ENCODE assay signal across 8 cellular contexts in the genomic region with DNA sequence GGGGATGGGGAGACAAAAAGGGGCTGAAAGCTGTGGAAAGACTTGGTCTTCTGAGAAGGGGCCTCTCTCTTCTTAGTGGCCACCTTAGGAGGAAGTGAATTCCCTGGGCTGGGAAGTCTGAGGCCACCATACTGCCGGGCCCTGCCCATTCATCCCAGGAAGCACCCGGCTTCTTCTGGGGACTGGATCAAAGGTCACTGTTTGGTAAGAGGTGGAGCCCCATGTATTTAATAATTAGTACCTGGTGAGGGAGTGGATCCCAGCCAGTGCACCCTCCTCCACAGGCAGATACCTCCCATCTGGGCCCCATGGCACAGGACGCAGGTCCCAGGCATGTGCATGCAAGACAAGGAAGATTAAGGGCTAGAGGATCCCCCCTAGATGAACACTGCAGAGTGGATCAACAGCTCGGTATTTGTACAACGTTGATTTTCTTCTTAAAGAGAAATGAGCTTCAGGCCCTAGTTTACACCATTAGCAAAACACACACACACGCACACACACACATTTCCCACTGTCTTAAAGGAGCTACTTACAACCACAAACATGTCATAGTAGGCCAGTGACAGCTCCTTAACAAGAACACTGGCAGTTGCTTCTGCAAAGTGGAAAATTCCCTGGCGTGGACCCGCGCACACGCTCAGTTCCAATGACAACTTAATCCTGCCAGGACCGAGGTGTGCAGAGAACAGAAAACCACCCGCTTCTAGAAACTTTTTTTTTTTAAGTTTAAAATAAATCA.
DNase-seq lines count a peak whose midpoint lies in the region; ATAC-seq, FAIRE-seq and TF ChIP-seq lines count a peak whose summit lies in the region.

No MANE protein-coding gene starts in this region.

- H3K27me3 Mint-ChIP-seq in activated T-helper 2 cell treated with anti-CD3 and anti-CD28 coated beads, Interferon-gamma antibody, Interleukin-2, Interleukin-4, amounts not matched to agents 10 μg/mL and 5 μg/mL and 100 μg/mL, durations not matched to agents 14 hours and 24 hours and 36 hours (ENCODE audit: low read depth) = no peaks in the 10 kb centered on the region

- dilution Hi-C loops in IMR-90 (cut with HindIII; ENCODE audit: low sequenced_read_pairs, unreplicated experiment) = no loop called here

- peaks cover 36 to 86% of the 10 kb centered on the region in 2 experiments for H3K79me1 ChIP-seq in IMR-90 (ENCODE audit: low read depth in 1 of 2, low read length in 2 of 2)

- no peaks in the 10 kb centered on the region for H3K9me3 Mint-ChIP-seq in activated T-helper 2 cell treated with anti-CD3 and anti-CD28 coated beads, Interferon-gamma antibody, Interleukin-2, Interleukin-4, amounts not matched to agents 10 μg/mL and 5 μg/mL and 100 μg/mL, durations not matched to agents 14 hours and 24 hours and 36 hours

- H3K14ac ChIP-seq in IMR-90 (replicated peaks; ENCODE audit: low read depth, low read length) = no peak overlapping the region

- no CpG with 5 or more reads among the region's 12 CpGs for WGBS in IMR-90 (ENCODE audit: extremely low coverage in 2 of 2, insufficient read length in 1 of 2), 2 experiments

- no TSS peak for BruUV-seq in IMR-90 (replicated peaks; lab: Mats Ljungman, UMichigan)

- no peak overlapping the region for H3K4me2 ChIP-seq in IMR-90 (ENCODE audit: low read depth, low read length)

- H2BK120ac ChIP-seq in IMR-90 (ENCODE audit: low read depth, low read length) = no peak overlapping the region

- H4K8ac ChIP-seq in IMR-90 (ENCODE audit: low read depth in 2 of 2, low read length in 2 of 2) = no peak overlapping the region

- TF ChIP-seq CTCF in IMR-90 (conservative IDR thresholded peaks at IDR 0.05; ENCODE audit: low read depth, low read length) = no peak
- no peak for TF ChIP-seq CTCF in right atrium auricular region (IDR thresholded peaks at IDR 0.05)
- no peak for TF ChIP-seq CTCF in retinal pigment epithelial cell (conservative IDR thresholded peaks at IDR 0.05; ENCODE audit: low read depth, low read length)

- H3K4me3 Mint-ChIP-seq in activated T-helper 2 cell treated with anti-CD3 and anti-CD28 coated beads, Interferon-gamma antibody, Interleukin-2, Interleukin-4, amounts not matched to agents 10 μg/mL and 5 μg/mL and 100 μg/mL, durations not matched to agents 14 hours and 24 hours and 36 hours (ENCODE audit: low read depth) = no peak overlapping the region

- TF ChIP-seq POLR2A in IMR-90 (IDR thresholded peaks at IDR 0.05; ENCODE audit: low read depth, low read length) = no peak

- no peak overlapping the region for H3K23ac ChIP-seq in IMR-90 (ENCODE audit: low read depth, low read length)

- H3K18ac ChIP-seq in IMR-90 (ENCODE audit: low read depth, low read length) = no peak overlapping the region

- H2AK9ac ChIP-seq in IMR-90 (replicated peaks; ENCODE audit: low read depth, low read length, poor library complexity) = no peak overlapping the region

- H3K27ac ChIP-seq in IMR-90 (ENCODE audit: insufficient read depth, low read length) (no peak overlapping the region), right atrium auricular region (peak overlapping the region; percentile 35 to 37)

- H2AK5ac ChIP-seq in IMR-90 (ENCODE audit: low read depth, low read length) = no peak overlapping the region

- H3K36me3 ChIP-seq in IMR-90 (ENCODE audit: control insufficient read depth, insufficient read depth, low read length) (no peaks in the 10 kb centered on the region), right atrium auricular region (no peaks in the 10 kb centered on the region)

- no peak for FAIRE-seq in urothelium cell line (lab: Jason Lieb, UNC)

- no peaks in the 10 kb centered on the region for H3K9me3 ChIP-seq in IMR-90 (ENCODE audit: control insufficient read depth, insufficient read depth, low read length)
- no peaks in the 10 kb centered on the region for H3K9me3 ChIP-seq in right atrium auricular region

- DNase-seq in IMR-90 (peak; percentile 59), right atrium auricular region (ENCODE audit: low spot score) (no peak), retinal pigment epithelial cell (ENCODE audit: low read depth) (peak; percentile 31), NCI-H2196 (lab: John Stamatoyannopoulos, UW; ENCODE audit: unreplicated experiment) (no peak), HuH-7.5 (ENCODE audit: low spot score) (no peak), urothelium cell line (ENCODE audit: low spot score) (no peak)
- DNase-seq in activated T-helper 2 cell treated with anti-CD3 and anti-CD28 coated beads, Interferon-gamma antibody, Interleukin-2, Interleukin-4, amounts not matched to agents 10 μg/mL and 5 μg/mL and 100 μg/mL, durations not matched to agents 14 hours and 24 hours and 36 hours (ENCODE audit: low spot score) = no peak

- in situ Hi-C loops in IMR-90 (cut with MboI; ENCODE audit: low sequenced_read_pairs) = no loop called here

- H3K4ac ChIP-seq in IMR-90 (ENCODE audit: low read depth, low read length) = no peak overlapping the region

- no peak overlapping the region for H4K5ac ChIP-seq in IMR-90 (ENCODE audit: low read depth, low read length)

- peaks cover 43% of the 10 kb centered on the region for H3K9me1 ChIP-seq in IMR-90 (ENCODE audit: insufficient read depth, low read length)

- ATAC-seq in IMR-90 (ENCODE audit: low read depth) (no peak), GM21528 (IDR thresholded peaks at IDR 0.05; ENCODE audit: low FRiP score, unreplicated experiment) (no peak)

- no peak overlapping the region for H2BK15ac ChIP-seq in IMR-90 (ENCODE audit: low read depth, low read length)

- no peak overlapping the region for H2BK5ac ChIP-seq in IMR-90 (ENCODE audit: low read depth, low read length, poor library complexity, severe bottlenecking)

- peaks cover 60% of the 10 kb centered on the region for H4K20me1 ChIP-seq in IMR-90 (ENCODE audit: insufficient read depth, low read length)

- no peak overlapping the region for H2BK20ac ChIP-seq in IMR-90 (ENCODE audit: low read depth, low read length)

- CTCF ChIA-PET in IMR-90 (lab: Yijun Ruan, JAX) = interaction anchor here (1.0 kb wide), 1 partner anchor 44 kb away, joined by 3 read pairs; no protein-coding TSS in a partner anchor

- H3K4me1 ChIP-seq in IMR-90 (ENCODE audit: control insufficient read depth, insufficient read depth, low read length) = peaks cover 39% of the 10 kb centered on the region
- peaks cover 0 to 86% of the 10 kb centered on the region in 2 donors for H3K4me1 ChIP-seq in right atrium auricular region

- intact Hi-C loops in IMR-90 (cut with micrococcal nuclease) = no loop called here
- intact Hi-C loops in activated T-helper 2 cell treated with anti-CD3 and anti-CD28 coated beads, Interferon-gamma antibody, Interleukin-2, Interleukin-4, amounts not matched to agents 10 μg/mL and 5 μg/mL and 100 μg/mL, durations not matched to agents 14 hours and 24 hours and 36 hours (cut with micrococcal nuclease) = no loop called here

- peaks cover 45% of the 10 kb centered on the region for H3K4me1 Mint-ChIP-seq in activated T-helper 2 cell treated with anti-CD3 and anti-CD28 coated beads, Interferon-gamma antibody, Interleukin-2, Interleukin-4, amounts not matched to agents 10 μg/mL and 5 μg/mL and 100 μg/mL, durations not matched to agents 14 hours and 24 hours and 36 hours (ENCODE audit: low read depth)

- H3K27ac Mint-ChIP-seq in activated T-helper 2 cell treated with anti-CD3 and anti-CD28 coated beads, Interferon-gamma antibody, Interleukin-2, Interleukin-4, amounts not matched to agents 10 μg/mL and 5 μg/mL and 100 μg/mL, durations not matched to agents 14 hours and 24 hours and 36 hours = peak overlapping the region; percentile 18

- no peak for TF ChIP-seq RAD21 in IMR-90 (IDR thresholded peaks at IDR 0.05; ENCODE audit: low read length)

- POLR2A ChIA-PET in IMR-90 (lab: Charles Lee; ENCODE audit: unreplicated experiment) = no interaction called here

- H3K4me3 ChIP-seq in IMR-90 (ENCODE audit: insufficient read depth, low read depth, low read length) (no peak overlapping the region), right atrium auricular region (no peak overlapping the region), retinal pigment epithelial cell (ENCODE audit: low read length) (no peak overlapping the region)

- H3K36me3 Mint-ChIP-seq in activated T-helper 2 cell treated with anti-CD3 and anti-CD28 coated beads, Interferon-gamma antibody, Interleukin-2, Interleukin-4, amounts not matched to agents 10 μg/mL and 5 μg/mL and 100 μg/mL, durations not matched to agents 14 hours and 24 hours and 36 hours (ENCODE audit: low read depth) = peaks cover 9% of the 10 kb centered on the region

- H3K9ac ChIP-seq in IMR-90 (ENCODE audit: low read depth, low read length) = no peak overlapping the region

- no peak overlapping the region for H2AFZ ChIP-seq in IMR-90 (replicated peaks; ENCODE audit: low read length, poor library complexity)

- H4K91ac ChIP-seq in IMR-90 (ENCODE audit: insufficient read depth, low read depth, low read length) = no peak overlapping the region

- no peak overlapping the region for H3K56ac ChIP-seq in IMR-90 (ENCODE audit: extremely low read depth, insufficient read depth, low read length)

- H3K27me3 ChIP-seq in IMR-90 (ENCODE audit: control insufficient read depth, insufficient read depth, low read length) (no peaks in the 10 kb centered on the region), right atrium auricular region (no peaks in the 10 kb centered on the region)

TF ChIP-seq in IMR-90, 13 proteins besides CTCF, POLR2A, EP300 and RAD21:
- no peak for TF ChIP-seq CEBPB (IDR thresholded peaks at IDR 0.05; ENCODE audit: low read depth, low read length)
- TF ChIP-seq, protein P1, sequence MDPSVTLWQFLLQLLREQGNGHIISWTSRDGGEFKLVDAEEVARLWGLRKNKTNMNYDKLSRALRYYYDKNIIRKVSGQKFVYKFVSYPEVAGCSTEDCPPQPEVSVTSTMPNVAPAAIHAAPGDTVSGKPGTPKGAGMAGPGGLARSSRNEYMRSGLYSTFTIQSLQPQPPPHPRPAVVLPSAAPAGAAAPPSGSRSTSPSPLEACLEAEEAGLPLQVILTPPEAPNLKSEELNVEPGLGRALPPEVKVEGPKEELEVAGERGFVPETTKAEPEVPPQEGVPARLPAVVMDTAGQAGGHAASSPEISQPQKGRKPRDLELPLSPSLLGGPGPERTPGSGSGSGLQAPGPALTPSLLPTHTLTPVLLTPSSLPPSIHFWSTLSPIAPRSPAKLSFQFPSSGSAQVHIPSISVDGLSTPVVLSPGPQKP (IDR thresholded peaks at IDR 0.05; ENCODE audit: borderline replicate concordance, low read depth, low read length) = no peak
- no peak for TF ChIP-seq MXI1 (IDR thresholded peaks at IDR 0.05; ENCODE audit: borderline replicate concordance, low read depth, low read length)

Comparison
In these comparisons a context has a peak if more than half of its experiments do, and no peak if none do; other contexts are left out.
1. DNase-seq: peak in IMR-90 (single experiment) and retinal pigment epithelial cell (single experiment); none in activated T-helper 2 cell treated with anti-CD3 and anti-CD28 coated beads, Interferon-gamma antibody, Interleukin-2, Interleukin-4, amounts not matched to agents 10 μg/mL and 5 μg/mL and 100 μg/mL, durations not matched to agents 14 hours and 24 hours and 36 hours (single experiment), right atrium auricular region (single experiment), NCI-H2196 (single experiment), HuH-7.5 (single experiment) and urothelium cell line (single experiment).